In genomic region chr15:85477061-85477460, GRCh38 we compare ENCODE assay signal across 19 cellular contexts.
DNase-seq lines count a peak whose midpoint lies in the region; ATAC-seq, FAIRE-seq and TF ChIP-seq lines count a peak whose summit lies in the region.
"Had no signal": no experiment of that assay in that cellular context is flagged by ENCODE, and none has a peak within 500 bp of the region (broad histone marks: within the 10 kb centered on the region; RNA-seq: fewer than 3 reads in every experiment).

No MANE protein-coding gene starts in this region.

- in situ Hi-C loops in HepG2 (cut with HindIII; ENCODE audit: extremely low pct_ligation_motif_present, low pct_unique_long_range_greater_than_20kb) = no loop called here

- WGBS in HepG2 (ENCODE audit: low lambda C conversion rate) = 98% methylated on average over 2 of the region's 2 CpGs

- DNase-seq in activated T-cell treated with anti-CD3 and anti-CD28 coated beads, Interleukin-2, amount 50 U/mL, for 72 hours = no peak
- no peak for DNase-seq in activated T-cell treated with anti-CD3 and anti-CD28 coated beads for 4 hours
- peak; percentile 20 for DNase-seq in RWPE1 (ENCODE audit: low spot score)
- peak; percentile 37 for DNase-seq in epithelial cell of prostate (ENCODE audit: low read depth, low spot score)
- DNase-seq in stimulated activated naive B cell treated with anti-CD40 and anti-IgM and Interleukin-4, amounts not matched to agents 10 μg/mL and 1 μg/mL and 100 μg/mL, for 72 hours = no peak
- DNase-seq in MV-4-11 (lab: John Stamatoyannopoulos, UW) = no peak
- DNase-seq in HepG2 (ENCODE audit: low spot score) = no peak
- DNase-seq in posterior vena cava (ENCODE audit: low spot score) = no peak
- DNase-seq: activated CD4-positive, alpha-beta T cell treated with anti-CD3 and anti-CD28 coated beads, Interleukin-2, amount 10 ng/mL, durations not matched to agents 24 days and 14 days; aorta; effector memory CD4-positive, alpha-beta T cell; NCI-H1105; NCI-H510A treated with DMSO at 0.1 percent for 48 hours; stimulated activated CD4-positive, alpha-beta T cell treated with anti-CD3 and anti-CD28 coated beads, Interleukin-4, amount 100 ng/mL, for 24 hours; uterus had no signal

- CTCF ChIA-PET in RWPE1 (lab: Yijun Ruan, JAX) (no interaction called here), HepG2 (lab: Yijun Ruan, JAX; ENCODE audit: low intra/inter-chr PET ratio, low total read pairs) (no interaction called here)

- H4K20me1 ChIP-seq in HepG2 (ENCODE audit: insufficient read depth, low read length) = no peaks in the 10 kb centered on the region; the same call in 1 of the 2 replicates

- H3K4me1 ChIP-seq in HepG2 (ENCODE audit: insufficient read depth, low read length) = peaks cover 26% of the 10 kb centered on the region

- H3K4me2 ChIP-seq in HepG2 (ENCODE audit: low read depth, low read length) = no peak overlapping the region
- H3K4me2 ChIP-seq: A549, BLaER1 had no signal

- ATAC-seq in activated T-cell treated with anti-CD3 and anti-CD28 coated beads, Interleukin-2, amount 50 U/mL, for 72 hours (replicated peaks in 1 of 2) = no peak
- ATAC-seq in stimulated activated naive B cell treated with anti-CD40 and anti-IgM and Interleukin-4, amounts not matched to agents 10 μg/mL and 1 μg/mL and 100 μg/mL, for 72 hours (replicated peaks) = no peak
- no peak for ATAC-seq in HepG2

- no peak for TF ChIP-seq RAD21 in HepG2 (CRISPR knock-in tag; IDR thresholded peaks at IDR 0.05)

- TF ChIP-seq POLR2A in HepG2 (IDR thresholded peaks at IDR 0.05; ENCODE audit: insufficient read depth in 1 of 2, low read depth in 2 of 2, low read length in 2 of 2) = no peak

- POLR2A ChIA-PET in RWPE1 (lab: Yijun Ruan, JAX; ENCODE audit: low non-redundant PET) = no interaction called here
- POLR2A ChIA-PET in HepG2 (lab: Yijun Ruan, JAX) = no interaction called here

- H3K4me1 Mint-ChIP-seq in activated T-cell treated with anti-CD3 and anti-CD28 coated beads, Interleukin-2, amount 50 U/mL, for 72 hours (ENCODE audit: low read depth) = peaks cover 90% of the 10 kb centered on the region
- H3K4me1 Mint-ChIP-seq in stimulated activated naive B cell treated with anti-CD40 and anti-IgM and Interleukin-4, amounts not matched to agents 10 μg/mL and 1 μg/mL and 100 μg/mL, for 72 hours = peaks cover 56 to 85% of the 10 kb centered on the region in 2 donors

- no peak overlapping the region for H2AFZ ChIP-seq in HepG2 (ENCODE audit: low read length)

- no peaks in the 10 kb centered on the region for H3K27me3 ChIP-seq in HepG2 (ENCODE audit: control insufficient read depth in 1 of 2, insufficient read depth in 2 of 2, low read length in 2 of 2)
- H3K27me3 ChIP-seq: BLaER1, uterus had no signal

- FAIRE-seq in HepG2 (lab: Jason Lieb, UNC) = no peak
- FAIRE-seq: HTR-8/SVneo had no signal

- H3K4me3 ChIP-seq in HepG2 (replicated peaks in 1 of 3; ENCODE audit: insufficient read depth in 1 of 3, low read depth in 2 of 3, low read length in 3 of 3) = no peak overlapping the region
- H3K4me3 ChIP-seq: A549, BLaER1, uterus had no signal

- H3K27ac Mint-ChIP-seq in activated T-cell treated with anti-CD3 and anti-CD28 coated beads, Interleukin-2, amount 50 U/mL, for 72 hours = peak overlapping the region; percentile 42
- H3K27ac Mint-ChIP-seq in stimulated activated naive B cell treated with anti-CD40 and anti-IgM and Interleukin-4, amounts not matched to agents 10 μg/mL and 1 μg/mL and 100 μg/mL, for 72 hours = peak overlapping the region; percentile 71
- H3K27ac Mint-ChIP-seq: activated CD4-positive, alpha-beta T cell treated with anti-CD3 and anti-CD28 coated beads, Interleukin-2, amount 10 ng/mL, durations not matched to agents 24 days and 14 days had no signal

- H3K36me3 ChIP-seq in HepG2 (replicated peaks in 1 of 2; ENCODE audit: control insufficient read depth in 1 of 2, insufficient read depth in 2 of 2, low read length in 2 of 2) = no peaks in the 10 kb centered on the region
- H3K36me3 ChIP-seq: BLaER1, uterus had no signal

- peak overlapping the region; percentile 31; the same call in 1 of the 2 replicates for H3K27ac ChIP-seq in RWPE1
- peak overlapping the region; percentile 38 for H3K27ac ChIP-seq in epithelial cell of prostate
- no peak overlapping the region for H3K27ac ChIP-seq in HepG2 (ENCODE audit: extremely low read length, insufficient read depth, low read length)
- H3K27ac ChIP-seq: A549, BLaER1, uterus had no signal

- no peaks in the 10 kb centered on the region for H3K9me3 ChIP-seq in HepG2 (ENCODE audit: low read length)
- H3K9me3 ChIP-seq: A549, BLaER1, uterus had no signal

- TF ChIP-seq EP300 in HepG2 (IDR thresholded peaks at IDR 0.05; ENCODE audit: low read depth in 2 of 2, low read length in 2 of 2) = no peak
- no peak for TF ChIP-seq EP300 in HepG2 (CRISPR knock-in tag; IDR thresholded peaks at IDR 0.05; ENCODE audit: borderline replicate concordance)

- BruUV-seq in HepG2 (replicated peaks; lab: Mats Ljungman, UMichigan) = no TSS peak

- H3K79me2 ChIP-seq in HepG2 (ENCODE audit: insufficient read depth, low read length) = peaks cover 13% of the 10 kb centered on the region

- no peak overlapping the region for H3K9ac ChIP-seq in HepG2 (ENCODE audit: insufficient read depth, low read depth, low read length)
- H3K9ac ChIP-seq: BLaER1 had no signal

- H3K9me3 Mint-ChIP-seq in activated T-cell treated with anti-CD3 and anti-CD28 coated beads, Interleukin-2, amount 50 U/mL, for 72 hours = no peaks in the 10 kb centered on the region
- H3K9me3 Mint-ChIP-seq in stimulated activated naive B cell treated with anti-CD40 and anti-IgM and Interleukin-4, amounts not matched to agents 10 μg/mL and 1 μg/mL and 100 μg/mL, for 72 hours = no peaks in the 10 kb centered on the region
- H3K9me3 Mint-ChIP-seq: activated CD4-positive, alpha-beta T cell treated with anti-CD3 and anti-CD28 coated beads, Interleukin-2, amount 10 ng/mL, durations not matched to agents 24 days and 14 days; activated naive CD4-positive, alpha-beta T cell treated with anti-CD3 and anti-CD28 coated beads for 36 hours had no signal

- intact Hi-C loops in HepG2 (cut with micrococcal nuclease; ENCODE audit: unreplicated experiment) (no loop called here), posterior vena cava (cut with DNase I) (no loop called here)

- H3K36me3 Mint-ChIP-seq in activated T-cell treated with anti-CD3 and anti-CD28 coated beads, Interleukin-2, amount 50 U/mL, for 72 hours (ENCODE audit: insufficient read depth in 2 of 2) = no peaks in the 10 kb centered on the region
- peaks cover 2 to 9% of the 10 kb centered on the region in 2 donors for H3K36me3 Mint-ChIP-seq in stimulated activated naive B cell treated with anti-CD40 and anti-IgM and Interleukin-4, amounts not matched to agents 10 μg/mL and 1 μg/mL and 100 μg/mL, for 72 hours

- peak overlapping the region; percentile 20 to 25 for H3K4me3 Mint-ChIP-seq in activated T-cell treated with anti-CD3 and anti-CD28 coated beads, Interleukin-2, amount 50 U/mL, for 72 hours
- H3K4me3 Mint-ChIP-seq in stimulated activated naive B cell treated with anti-CD40 and anti-IgM and Interleukin-4, amounts not matched to agents 10 μg/mL and 1 μg/mL and 100 μg/mL, for 72 hours = no peak overlapping the region
- H3K4me3 Mint-ChIP-seq: activated CD4-positive, alpha-beta T cell treated with anti-CD3 and anti-CD28 coated beads, Interleukin-2, amount 10 ng/mL, durations not matched to agents 24 days and 14 days; activated naive CD4-positive, alpha-beta T cell treated with anti-CD3 and anti-CD28 coated beads for 36 hours had no signal

- no peaks in the 10 kb centered on the region for H3K27me3 Mint-ChIP-seq in activated T-cell treated with anti-CD3 and anti-CD28 coated beads, Interleukin-2, amount 50 U/mL, for 72 hours (ENCODE audit: low read depth)
- no peaks in the 10 kb centered on the region for H3K27me3 Mint-ChIP-seq in stimulated activated naive B cell treated with anti-CD40 and anti-IgM and Interleukin-4, amounts not matched to agents 10 μg/mL and 1 μg/mL and 100 μg/mL, for 72 hours
- H3K27me3 Mint-ChIP-seq: activated CD4-positive, alpha-beta T cell treated with anti-CD3 and anti-CD28 coated beads, Interleukin-2, amount 10 ng/mL, durations not matched to agents 24 days and 14 days had no signal

- no peak for TF ChIP-seq CTCF in RWPE1 (conservative IDR thresholded peaks at IDR 0.05; ENCODE audit: low read depth)
- TF ChIP-seq CTCF in HepG2 (CRISPR knock-in tag; IDR thresholded peaks at IDR 0.05) = no peak

TF ChIP-seq in HepG2, 621 proteins besides CTCF, POLR2A, EP300 and RAD21 (continues in another document):
- TF ChIP-seq MIER2 (CRISPR knock-in tag; IDR thresholded peaks at IDR 0.05) (no peak), BORCS8-MEF2B (CRISPR knock-in tag; IDR thresholded peaks at IDR 0.05) (no peak), ZNF609 (CRISPR knock-in tag; IDR thresholded peaks at IDR 0.05; ENCODE audit: borderline replicate concordance) (no peak)

Comparison
In these comparisons a context has a peak if more than half of its experiments do, and no peak if none do; other contexts are left out.
1. DNase-seq: peak in RWPE1 (single experiment) and epithelial cell of prostate (single experiment); none in activated T-cell treated with anti-CD3 and anti-CD28 coated beads, Interleukin-2, amount 50 U/mL, for 72 hours (0 of 2), activated T-cell treated with anti-CD3 and anti-CD28 coated beads for 4 hours (single experiment), stimulated activated naive B cell treated with anti-CD40 and anti-IgM and Interleukin-4, amounts not matched to agents 10 μg/mL and 1 μg/mL and 100 μg/mL, for 72 hours (single experiment), MV-4-11 (single experiment), HepG2 (single experiment) and posterior vena cava (single experiment).
2. H3K4me3 Mint-ChIP-seq: peak in activated T-cell treated with anti-CD3 and anti-CD28 coated beads, Interleukin-2, amount 50 U/mL, for 72 hours (2 of 2); none in stimulated activated naive B cell treated with anti-CD40 and anti-IgM and Interleukin-4, amounts not matched to agents 10 μg/mL and 1 μg/mL and 100 μg/mL, for 72 hours (0 of 2).